Comparison of ENCODE assay signal across 8 cellular contexts in genomic region chr3:88203537-88204143, GRCh38. TPM values are rescaled to one million over a fixed set of nuclear protein-coding genes. Genes with fewer than 3 reads are reported as not detected.
DNase-seq lines count a peak whose midpoint lies in the region; ATAC-seq and TF ChIP-seq lines count a peak whose summit lies in the region.

No MANE protein-coding gene starts in this region.

- H3K9me3 Mint-ChIP-seq in Caco-2 (ENCODE audit: unreplicated experiment) (no peaks in the 10 kb centered on the region), nephron progenitor cell (peaks cover 9% of the 10 kb centered on the region)

- 11% methylated on average over 6 of the region's 6 CpGs for WGBS in esophagus muscularis mucosa

- H3K27me3 ChIP-seq in Caco-2 (replicated peaks; ENCODE audit: control insufficient read depth, insufficient read depth, low read length): no peaks in the 10 kb centered on the region
- no peaks in the 10 kb centered on the region for H3K27me3 ChIP-seq in esophagus muscularis mucosa
- no peaks in the 10 kb centered on the region for H3K27me3 ChIP-seq in tibial artery

- no peaks in the 10 kb centered on the region for H3K36me3 ChIP-seq in Caco-2 (ENCODE audit: control insufficient read depth, insufficient read depth, low read length)
- no peaks in the 10 kb centered on the region for H3K36me3 ChIP-seq in esophagus muscularis mucosa
- H3K36me3 ChIP-seq in tibial artery: no peaks in the 10 kb centered on the region

- ATAC-seq in GM19351 (IDR thresholded peaks at IDR 0.05; ENCODE audit: unreplicated experiment) (peak; percentile 96), HG03354 (IDR thresholded peaks at IDR 0.05; ENCODE audit: poor library complexity, severe bottlenecking, unreplicated experiment) (peak; percentile 96)

- no peaks in the 10 kb centered on the region for H3K36me3 Mint-ChIP-seq in Caco-2 (ENCODE audit: insufficient read depth, unreplicated experiment)
- H3K36me3 Mint-ChIP-seq in nephron progenitor cell (ENCODE audit: low read depth): peaks cover 4% of the 10 kb centered on the region

- CTCF ChIA-PET in Caco-2 (lab: Charles Lee): no interaction called here

- H3K27ac Mint-ChIP-seq in Caco-2 (ENCODE audit: unreplicated experiment): no peak overlapping the region
- no peak overlapping the region for H3K27ac Mint-ChIP-seq in nephron progenitor cell

- DNase-seq in Caco-2: peak; percentile 50 to 71
- DNase-seq in NCI-H748 (lab: John Stamatoyannopoulos, UW; ENCODE audit: unreplicated experiment): peak; percentile 62
- peak in 2 of 3 experiments; percentile 7 to 22 for DNase-seq in activated CD8-positive, alpha-beta memory T cell treated with anti-CD3 and anti-CD28 coated beads for 48 hours (ENCODE audit: low read depth in 2 of 3, low spot score in 2 of 3)
- no peak for DNase-seq in esophagus muscularis mucosa (ENCODE audit: extremely low spot score)
- peak; percentile 82 for DNase-seq in nephron progenitor cell
- DNase-seq in tibial artery: peak; percentile 71 to 78

- POLR2A ChIA-PET in Caco-2 (lab: Charles Lee): no interaction called here

- no peaks in the 10 kb centered on the region for H3K4me1 ChIP-seq in Caco-2
- H3K4me1 ChIP-seq in esophagus muscularis mucosa: peaks cover 0 to 3% (median 0%) of the 10 kb centered on the region in 4 donors
- H3K4me1 ChIP-seq in tibial artery: no peaks in the 10 kb centered on the region

- intact Hi-C loops in Caco-2 (cut with micrococcal nuclease; ENCODE audit: unreplicated experiment) (loop anchor here (1.0 to 5.0 kb wide), 4 partner anchors 896 to 1979 kb away; no protein-coding TSS in a partner anchor), esophagus muscularis mucosa (cut with DNase I) (loop anchor here (5.0 kb wide), 2 partner anchors 1889 to 1979 kb away; no protein-coding TSS in a partner anchor), tibial artery (cut with DNase I; ENCODE audit: low total_unique reads) (loop anchor here (5.0 kb wide), 1 partner anchor 1979 kb away; no protein-coding TSS in a partner anchor)

- H3K4me3 ChIP-seq in Caco-2 (ENCODE audit: low read depth, low read length) (no peak overlapping the region), esophagus muscularis mucosa (no peak overlapping the region), tibial artery (no peak overlapping the region)

- TF ChIP-seq CTCF in Caco-2 (IDR thresholded peaks at IDR 0.05; ENCODE audit: insufficient read depth in 1 of 2, low read depth in 1 of 2, low read length in 1 of 2, severe bottlenecking in 1 of 2, unreplicated experiment in 1 of 2) (peak; percentile 76 to 84), esophagus muscularis mucosa (IDR thresholded peaks at IDR 0.05) (peak; percentile 67 to 84 (median 79)), nephron progenitor cell (IDR thresholded peaks at IDR 0.05) (peak; percentile 86), tibial artery (IDR thresholded peaks at IDR 0.05) (peak; percentile 61 to 81)

- no peaks in the 10 kb centered on the region for H3K4me1 Mint-ChIP-seq in Caco-2 (ENCODE audit: low read depth, unreplicated experiment)
- peaks cover 12% of the 10 kb centered on the region for H3K4me1 Mint-ChIP-seq in nephron progenitor cell

- no peak overlapping the region for H3K4me3 Mint-ChIP-seq in Caco-2 (ENCODE audit: unreplicated experiment)
- peak overlapping the region; percentile 35 for H3K4me3 Mint-ChIP-seq in nephron progenitor cell

- no peak overlapping the region for H3K27ac ChIP-seq in esophagus muscularis mucosa (replicated peaks in 1 of 4)
- H3K27ac ChIP-seq in tibial artery: no peak overlapping the region

- H3K27me3 Mint-ChIP-seq in Caco-2 (ENCODE audit: insufficient read depth, unreplicated experiment) (peaks cover 13% of the 10 kb centered on the region), nephron progenitor cell (ENCODE audit: low read depth, poor library complexity) (peaks cover 6% of the 10 kb centered on the region)

- no peak for TF ChIP-seq EP300 in esophagus muscularis mucosa (IDR thresholded peaks at IDR 0.05)

- no peak for TF ChIP-seq POLR2A in esophagus muscularis mucosa (IDR thresholded peaks at IDR 0.05; ENCODE audit: low read depth)

- no peaks in the 10 kb centered on the region for H3K9me3 ChIP-seq in Caco-2
- H3K9me3 ChIP-seq in esophagus muscularis mucosa: no peaks in the 10 kb centered on the region
- H3K9me3 ChIP-seq in tibial artery: no peaks in the 10 kb centered on the region

- no TSS peak for BruUV-seq in Caco-2 (replicated peaks; lab: Mats Ljungman, UMichigan)

RNA-seq across cellular contexts. Expression of gene C3orf38, which starts 53.9 kb away (rescaled TPM):
- total RNA-seq in Caco-2 (2022) (20.4 and 22.8 TPM in 2 replicates), esophagus muscularis mucosa (10 to 100 TPM; 13.9 to 18.9 (median 16.4) TPM)
